8 cellular contexts compared by ENCODE assay signal in genomic region chr2:71882949-71883472, GRCh38.
A peak's percentile ranks its signal among the peaks of the same experiment; 100 is the strongest.
DNase-seq lines count a peak whose midpoint lies in the region; ATAC-seq lines count a peak whose summit lies in the region.

No MANE protein-coding gene starts in this region.

- no peak overlapping the region for H4K8ac ChIP-seq in mesendoderm (ENCODE audit: low read depth, low read length)

- no CpG with 5 or more reads among the region's 8 CpGs for WGBS in mesendoderm (ENCODE audit: extremely low coverage, insufficient coverage, low lambda C conversion rate)

- no peaks in the 10 kb centered on the region for H3K79me1 ChIP-seq in mesendoderm (ENCODE audit: low read length)

- ATAC-seq in GM21737 (IDR thresholded peaks at IDR 0.05; ENCODE audit: unreplicated experiment): no peak
- no peak for ATAC-seq in activated CD4-positive, CD25-positive, alpha-beta regulatory T cell treated with anti-CD3 and anti-CD28 coated beads, Interleukin-2, amount 50 U/mL, for 24 hours

- H2BK15ac ChIP-seq in mesendoderm (replicated peaks; ENCODE audit: low read depth): no peak overlapping the region

- no peaks in the 10 kb centered on the region for H3K79me2 ChIP-seq in mesendoderm (ENCODE audit: control insufficient read depth, insufficient read depth, low read length)

- no peak overlapping the region for H3K23ac ChIP-seq in mesendoderm (ENCODE audit: low read length)

- H3K9ac ChIP-seq in mesendoderm (ENCODE audit: low read length): no peak overlapping the region

- H3K4me2 ChIP-seq in mesendoderm (ENCODE audit: low read length): no peak overlapping the region

- no peak overlapping the region for H3K4me3 ChIP-seq in mesendoderm (ENCODE audit: low read length)

- no peak overlapping the region for H3K56ac ChIP-seq in mesendoderm (ENCODE audit: low read length)

- no peaks in the 10 kb centered on the region for H3K4me1 ChIP-seq in mesendoderm (ENCODE audit: control insufficient read depth, low read depth, low read length)

- H2BK120ac ChIP-seq in mesendoderm (ENCODE audit: low read depth, low read length): no peak overlapping the region

- DNase-seq in ELR (ENCODE audit: low read depth) (peak; percentile 68), NCI-H748 (lab: John Stamatoyannopoulos, UW; ENCODE audit: unreplicated experiment) (peak; percentile 62), dermis blood vessel endothelial cell (peak; percentile 40), mesendoderm (peak; percentile 14), NCI-H774 (lab: John Stamatoyannopoulos, UW) (no peak), ecto neural progenitor cell (ENCODE audit: low spot score) (no peak)

- H3K27ac ChIP-seq in mesendoderm (ENCODE audit: low read depth, low read length): no peak overlapping the region

- no peak overlapping the region for H3K4ac ChIP-seq in mesendoderm (ENCODE audit: low read depth, low read length)

- no peak overlapping the region for H4K5ac ChIP-seq in mesendoderm (ENCODE audit: low read length)

- no peaks in the 10 kb centered on the region for H3K27me3 ChIP-seq in mesendoderm (ENCODE audit: insufficient read depth, low read length, poor library complexity)

- no peak overlapping the region for H2BK5ac ChIP-seq in mesendoderm (ENCODE audit: low read length)

- H2AK5ac ChIP-seq in mesendoderm (ENCODE audit: low read length): no peak overlapping the region

- H3K18ac ChIP-seq in mesendoderm (ENCODE audit: low read length): no peak overlapping the region

- no peaks in the 10 kb centered on the region for H3K36me3 ChIP-seq in mesendoderm (ENCODE audit: control insufficient read depth, insufficient read depth, low read length)

Comparison
In these comparisons a context has a peak if more than half of its experiments do, and no peak if none do; other contexts are left out.
1. DNase-seq: peak in ELR (single experiment), NCI-H748 (single experiment), dermis blood vessel endothelial cell (single experiment) and mesendoderm (single experiment); none in NCI-H774 (single experiment) and ecto neural progenitor cell (single experiment).